15 cellular contexts compared by ENCODE assay signal in genomic region chr12:4265280-4265679, GRCh38. TPM values are rescaled to one million over a fixed set of nuclear protein-coding genes. Genes with fewer than 3 reads are reported as not detected.
DNase-seq lines count a peak whose midpoint lies in the region.
"Had no signal": no experiment of that assay in that cellular context is flagged by ENCODE, and none has a peak within 500 bp of the region (broad histone marks: within the 10 kb centered on the region; RNA-seq: fewer than 3 reads in every experiment).

No MANE protein-coding gene starts in this region.

- DNase-seq in HT1080 (ENCODE audit: low read depth) (peak; percentile 15), dermis microvascular lymphatic vessel endothelial cell (ENCODE audit: low read depth in 2 of 2) (peak; percentile 88 to 89), iris pigment epithelial cell (ENCODE audit: low read depth) (peak; percentile 51), NCI-H2196 treated with DMSO at 0.1 percent for 48 hours (lab: John Stamatoyannopoulos, UW; ENCODE audit: unreplicated experiment) (no peak), GM19240 (ENCODE audit: insufficient read length, low spot score) (no peak), AG20443 (ENCODE audit: low spot score) (no peak)
- DNase-seq in activated CD8-positive, alpha-beta memory T cell treated with anti-CD3 and anti-CD28 coated beads for 24 hours: no peak
- DNase-seq: BE2C; CD8-positive, alpha-beta T cell; COR-L47; DMS153; DND-41; GOT3; H9 had no signal

RNA-seq across cellular contexts. Expression of gene CCND2, which starts 8.3 kb away (rescaled TPM):
- total RNA-seq in HT1080 (2014; rRNA removed; shearing (Covaris generic)): 3.2 TPM in 2 replicates
- polyA plus RNA-seq in HT1080 (2015; cell fraction: cytosol; rRNA removed): 2.5 and 3.8 TPM in 2 replicates
- polyA plus RNA-seq in HT1080 (2015; cell fraction: nucleus; rRNA removed): 5.4 and 5.8 TPM in 2 replicates
- 90.6 and 187 TPM in 2 replicates for total RNA-seq in dermis microvascular lymphatic vessel endothelial cell
- total RNA-seq: HT-29 had no signal

RNA-seq across cellular contexts. Expression of gene TIGAR, which starts 55.7 kb away (rescaled TPM):
- total RNA-seq in HT1080 (2014; rRNA removed; shearing (Covaris generic)): 11.0 and 13.8 TPM in 2 replicates
- 16.7 and 17.5 TPM in 2 replicates for polyA plus RNA-seq in HT1080 (2015; cell fraction: cytosol; rRNA removed)
- polyA plus RNA-seq in HT1080 (2015; cell fraction: nucleus; rRNA removed): 11.7 and 12.8 TPM in 2 replicates
- 9.6 and 14.0 TPM in 2 replicates for total RNA-seq in dermis microvascular lymphatic vessel endothelial cell

Comparison
In these comparisons a context has a peak if more than half of its experiments do, and no peak if none do; other contexts are left out.
1. DNase-seq: peak in HT1080 (single experiment), dermis microvascular lymphatic vessel endothelial cell (2 of 2) and iris pigment epithelial cell (single experiment); none in NCI-H2196 treated with DMSO at 0.1 percent for 48 hours (single experiment), GM19240 (single experiment), AG20443 (single experiment) and activated CD8-positive, alpha-beta memory T cell treated with anti-CD3 and anti-CD28 coated beads for 24 hours (single experiment).
2. RNA of gene CCND2, which starts 8.3 kb away (total RNA-seq): 90.6 to 187 TPM in dermis microvascular lymphatic vessel endothelial cell; 3.2 TPM in HT1080; every median in the first group is over 10 times any median in the second.